In genomic region chr14:35234007-35234406, GRCh38 we compare ENCODE assay signal across 1 cellular context.
TF ChIP-seq lines count a peak whose summit lies in the region.

No MANE protein-coding gene starts in this region.

TF ChIP-seq in GM23338, 12 proteins besides CTCF, POLR2A, EP300 and RAD21 (continued from another document):
- TF ChIP-seq ZNF462 (CRISPR knock-in tag; IDR thresholded peaks at IDR 0.05) (no peak), EZH2phosphoT487 (IDR thresholded peaks at IDR 0.05; ENCODE audit: unreplicated experiment) (no peak), POLR2AphosphoS5 (IDR thresholded peaks at IDR 0.05; ENCODE audit: low read depth) (no peak), CREB1 (CRISPR knock-in tag; IDR thresholded peaks at IDR 0.05; ENCODE audit: low read depth) (no peak), EZH2 (IDR thresholded peaks at IDR 0.05; ENCODE audit: low read depth, unreplicated experiment) (no peak), ZNF114 (CRISPR knock-in tag; IDR thresholded peaks at IDR 0.05) (no peak)
- TF ChIP-seq, protein P1, sequence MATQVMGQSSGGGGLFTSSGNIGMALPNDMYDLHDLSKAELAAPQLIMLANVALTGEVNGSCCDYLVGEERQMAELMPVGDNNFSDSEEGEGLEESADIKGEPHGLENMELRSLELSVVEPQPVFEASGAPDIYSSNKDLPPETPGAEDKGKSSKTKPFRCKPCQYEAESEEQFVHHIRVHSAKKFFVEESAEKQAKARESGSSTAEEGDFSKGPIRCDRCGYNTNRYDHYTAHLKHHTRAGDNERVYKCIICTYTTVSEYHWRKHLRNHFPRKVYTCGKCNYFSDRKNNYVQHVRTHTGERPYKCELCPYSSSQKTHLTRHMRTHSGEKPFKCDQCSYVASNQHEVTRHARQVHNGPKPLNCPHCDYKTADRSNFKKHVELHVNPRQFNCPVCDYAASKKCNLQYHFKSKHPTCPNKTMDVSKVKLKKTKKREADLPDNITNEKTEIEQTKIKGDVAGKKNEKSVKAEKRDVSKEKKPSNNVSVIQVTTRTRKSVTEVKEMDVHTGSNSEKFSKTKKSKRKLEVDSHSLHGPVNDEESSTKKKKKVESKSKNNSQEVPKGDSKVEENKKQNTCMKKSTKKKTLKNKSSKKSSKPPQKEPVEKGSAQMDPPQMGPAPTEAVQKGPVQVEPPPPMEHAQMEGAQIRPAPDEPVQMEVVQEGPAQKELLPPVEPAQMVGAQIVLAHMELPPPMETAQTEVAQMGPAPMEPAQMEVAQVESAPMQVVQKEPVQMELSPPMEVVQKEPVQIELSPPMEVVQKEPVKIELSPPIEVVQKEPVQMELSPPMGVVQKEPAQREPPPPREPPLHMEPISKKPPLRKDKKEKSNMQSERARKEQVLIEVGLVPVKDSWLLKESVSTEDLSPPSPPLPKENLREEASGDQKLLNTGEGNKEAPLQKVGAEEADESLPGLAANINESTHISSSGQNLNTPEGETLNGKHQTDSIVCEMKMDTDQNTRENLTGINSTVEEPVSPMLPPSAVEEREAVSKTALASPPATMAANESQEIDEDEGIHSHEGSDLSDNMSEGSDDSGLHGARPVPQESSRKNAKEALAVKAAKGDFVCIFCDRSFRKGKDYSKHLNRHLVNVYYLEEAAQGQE (IDR thresholded peaks at IDR 0.05; ENCODE audit: unreplicated experiment), result no peak
